ENCODE assay signal across 17 cellular contexts in the genomic region with DNA sequence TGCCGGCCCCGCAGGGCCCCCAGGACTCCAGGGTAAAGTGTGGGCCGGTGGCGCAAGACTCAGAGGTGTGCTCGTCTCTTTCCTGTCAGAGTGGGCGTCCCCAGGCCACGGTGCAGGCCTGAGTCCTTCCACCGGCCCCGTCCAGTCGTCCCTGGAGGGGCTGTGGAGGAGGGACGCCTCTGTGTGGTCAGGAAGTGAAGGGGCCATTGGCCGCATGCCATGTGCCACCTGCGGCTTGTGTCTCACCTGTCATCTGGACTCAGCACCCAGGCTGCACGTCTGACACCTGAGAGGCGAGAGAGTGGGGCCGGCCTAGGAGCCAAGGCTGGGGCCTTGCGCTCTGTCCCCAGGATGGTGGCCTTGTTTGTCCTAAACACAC. TPM values are rescaled to one million over a fixed set of nuclear protein-coding genes. Genes with fewer than 3 reads are reported as not detected.
DNase-seq lines count a peak whose midpoint lies in the region; ATAC-seq and TF ChIP-seq lines count a peak whose summit lies in the region.
"Had no signal": no experiment of that assay in that cellular context is flagged by ENCODE, and none has a peak within 500 bp of the region (broad histone marks: within the 10 kb centered on the region; RNA-seq: fewer than 3 reads in every experiment).

No MANE protein-coding gene starts in this region.

- no peak overlapping the region for H2AFZ ChIP-seq in trophoblast cell (ENCODE audit: insufficient read depth, low read length, poor library complexity)
- H2AFZ ChIP-seq: GM23248 had no signal

- no peak overlapping the region for H4K12ac ChIP-seq in trophoblast cell (ENCODE audit: low read depth, low read length)

- H3K36me3 ChIP-seq in HEK293 (ENCODE audit: control insufficient read depth in 2 of 2, insufficient read depth in 1 of 2, low read length in 2 of 2) (peaks cover 0 to 56% of the 10 kb centered on the region in 2 experiments; a peak in 1 of 3 replicates), body of pancreas (replicated peaks in 1 of 2; ENCODE audit: insufficient read depth in 1 of 2, low read depth in 2 of 2) (peaks cover 0 to 4% of the 10 kb centered on the region in 2 donors), trophoblast cell (ENCODE audit: control insufficient read depth in 1 of 2, insufficient read depth in 2 of 2, low read length in 2 of 2) (peaks cover 58 to 63% of the 10 kb centered on the region in 2 experiments)

- no peak overlapping the region for H3K9ac ChIP-seq in trophoblast cell (ENCODE audit: low read length)
- H3K9ac ChIP-seq: GM23248 had no signal

- H4K91ac ChIP-seq in trophoblast cell (ENCODE audit: low read depth, low read length): no peak overlapping the region

- WGBS in body of pancreas, 2 donors: 18 to 28% methylated on average over 11 to 17 of the region's 17 CpGs
- WGBS in trophoblast cell (ENCODE audit: extremely low coverage, insufficient coverage, insufficient read length): no CpG with 5 or more reads among the region's 17 CpGs

- H3K4me2 ChIP-seq in trophoblast cell (ENCODE audit: low read length): no peak overlapping the region

- no peak overlapping the region for H3K23ac ChIP-seq in trophoblast cell (ENCODE audit: low read length)

- H3K14ac ChIP-seq in trophoblast cell (ENCODE audit: low read length): no peak overlapping the region

- no peaks in the 10 kb centered on the region for H3K79me1 ChIP-seq in trophoblast cell (ENCODE audit: low read length)

- no peak overlapping the region for H2BK120ac ChIP-seq in trophoblast cell (ENCODE audit: insufficient read depth, low read length, poor library complexity)

- no peak overlapping the region for H2BK12ac ChIP-seq in trophoblast cell (ENCODE audit: low read length)

- CTCF ChIA-PET in HEK293 (lab: Yijun Ruan, JAX): no interaction called here

- no peaks in the 10 kb centered on the region for H3K27me3 ChIP-seq in body of pancreas
- no peaks in the 10 kb centered on the region for H3K27me3 ChIP-seq in trophoblast cell (ENCODE audit: insufficient read depth, low read length)

- H3K18ac ChIP-seq in trophoblast cell (ENCODE audit: low read length): no peak overlapping the region

- TF ChIP-seq CTCF in HEK293 (tag by site-specific recombination; IDR thresholded peaks at IDR 0.05): no peak
- TF ChIP-seq CTCF in body of pancreas (IDR thresholded peaks at IDR 0.05): peak in 1 of 7 experiments; percentile 18

- H3K4me1 ChIP-seq in HEK293 (ENCODE audit: control insufficient read depth, insufficient read depth, low read length): no peaks in the 10 kb centered on the region
- H3K4me1 ChIP-seq in body of pancreas: peaks cover 50% of the 10 kb centered on the region
- H3K4me1 ChIP-seq in trophoblast cell (ENCODE audit: control insufficient read depth in 1 of 2, insufficient read depth in 2 of 2, low read length in 2 of 2): no peaks in the 10 kb centered on the region

- H3K27ac ChIP-seq in HEK293 (ENCODE audit: extremely low read depth, low read depth, low read length) (no peak overlapping the region), body of pancreas (peak overlapping the region; percentile 76 to 93 (median 82)), trophoblast cell (ENCODE audit: low read depth, low read length) (no peak overlapping the region)
- H3K27ac ChIP-seq: GM23248 had no signal

- H3K79me2 ChIP-seq in trophoblast cell (ENCODE audit: control insufficient read depth, insufficient read depth, low read length, poor library complexity): no peaks in the 10 kb centered on the region

- no peak overlapping the region for H2AK5ac ChIP-seq in trophoblast cell (ENCODE audit: low read length)

- DNase-seq in NCI-H187 (lab: John Stamatoyannopoulos, UW) (peak; percentile 14 to 24), NCI-H187 treated with DMSO at 0.1 percent for 48 hours (lab: John Stamatoyannopoulos, UW) (no peak), body of pancreas (peak; percentile 54 to 85 (median 68)), trophoblast cell (no peak), epidermal melanocyte (ENCODE audit: insufficient read length, low spot score) (no peak)
- DNase-seq: 8988T; AML-193; C1 segment of cervical spinal cord; CD4-positive, alpha-beta T cell; DMS79; GM23248 had no signal

- H2BK5ac ChIP-seq in trophoblast cell (ENCODE audit: low read depth, low read length, poor library complexity): no peak overlapping the region

- POLR2A ChIA-PET in HEK293 (lab: Yijun Ruan, JAX): no interaction called here

- no peak for TF ChIP-seq POLR2A in body of pancreas (IDR thresholded peaks at IDR 0.05)

- H3K4ac ChIP-seq in trophoblast cell (ENCODE audit: low read depth, low read length): no peak overlapping the region

- intact Hi-C loops in body of pancreas (cut with DNase I): no loop called here

- H4K8ac ChIP-seq in trophoblast cell (ENCODE audit: low read depth, low read length): no peak overlapping the region

- ATAC-seq in body of pancreas: peak; percentile 25
- no peak for ATAC-seq in esophagus mucosa
- ATAC-seq: GM12878, HCT116 had no signal

- H3K4me3 ChIP-seq in HEK293 (ENCODE audit: low read depth, low read length): no peak overlapping the region
- H3K4me3 ChIP-seq in body of pancreas: no peak overlapping the region
- H3K4me3 ChIP-seq in trophoblast cell (ENCODE audit: low read depth, low read length): peak overlapping the region; percentile 6
- H3K4me3 ChIP-seq: GM12878, GM23248 had no signal

- H3K9me3 ChIP-seq in HEK293 (ENCODE audit: control insufficient read depth, insufficient read depth, low read depth, low read length) (no peaks in the 10 kb centered on the region), body of pancreas (no peaks in the 10 kb centered on the region), trophoblast cell (ENCODE audit: insufficient read depth, low read depth, low read length) (peaks cover 5% of the 10 kb centered on the region)

TF ChIP-seq in HEK293, 187 proteins besides CTCF, POLR2A, EP300 and RAD21:
- no peak for TF ChIP-seq ZNF626 (tag by site-specific recombination; IDR thresholded peaks at IDR 0.05)
- TF ChIP-seq SCRT2 (tag by site-specific recombination; IDR thresholded peaks at IDR 0.05): 0 out of 2 replicates have a peak, but pooled peaks have one; percentile 27
TF ChIP-seq in HEK293: peak in this region for 1.

RNA-seq across cellular contexts. Expression of gene MUC6, which starts 25.2 kb away (rescaled TPM):
- total RNA-seq in body of pancreas (100 to 1,000 TPM; 101 to 194 TPM), esophagus mucosa (not detected)
- 0.01 and 0.04 TPM in 2 replicates for polyA plus RNA-seq in trophoblast cell (2013)
- total RNA-seq: CD4-positive, alpha-beta T cell; G401; GM23248; HT1080 had no signal
- polyA plus RNA-seq: GM23248 had no signal

Comparison
In these comparisons a context has a peak if more than half of its experiments do, and no peak if none do; other contexts are left out.
1. DNase-seq: peak in NCI-H187 (2 of 2) and body of pancreas (4 of 4); none in NCI-H187 treated with DMSO at 0.1 percent for 48 hours (single experiment), trophoblast cell (0 of 2) and epidermal melanocyte (single experiment).
2. H3K27ac ChIP-seq: peak in body of pancreas (4 of 4); none in HEK293 (single experiment) and trophoblast cell (single experiment).
3. RNA of gene MUC6, which starts 25.2 kb away (total RNA-seq): 101 to 194 TPM in body of pancreas; not detected in esophagus mucosa (single experiment); every median in the first group is over 100 times any median in the second.